1 cellular context compared by ENCODE assay signal in genomic region chr1:156021954-156022353, GRCh38.
TF ChIP-seq lines count a peak whose summit lies in the region.

No MANE protein-coding gene starts in this region.

TF ChIP-seq in K562, 482 proteins besides CTCF, POLR2A, EP300 and RAD21:
- no peak for TF ChIP-seq MTF1 (CRISPR knock-in tag; IDR thresholded peaks at IDR 0.05; ENCODE audit: borderline replicate concordance)
- TF ChIP-seq RBM25 (IDR thresholded peaks at IDR 0.05; ENCODE audit: low read depth, low read length, severe bottlenecking): peak; percentile 74
TF ChIP-seq in K562: peak in this region for 1.
